Comparison of ENCODE assay signal across 1 cellular context in genomic region chr16:24778676-24779075, GRCh38.
TF ChIP-seq lines count a peak whose summit lies in the region.

No MANE protein-coding gene starts in this region.

TF ChIP-seq in GM23338, 12 proteins besides CTCF, POLR2A, EP300 and RAD21:
- TF ChIP-seq ZNF331 (CRISPR knock-in tag; IDR thresholded peaks at IDR 0.05; ENCODE audit: low read depth) (no peak), ZNF114 (CRISPR knock-in tag; IDR thresholded peaks at IDR 0.05) (no peak), JUNB (IDR thresholded peaks at IDR 0.05; ENCODE audit: unreplicated experiment) (no peak), POLR2AphosphoS5 (IDR thresholded peaks at IDR 0.05; ENCODE audit: low read depth) (no peak), ETS1 (IDR thresholded peaks at IDR 0.05) (no peak), EZH2 (IDR thresholded peaks at IDR 0.05; ENCODE audit: low read depth, unreplicated experiment) (no peak), REST (IDR thresholded peaks at IDR 0.05; ENCODE audit: unreplicated experiment) (no peak), EZH2phosphoT487 (IDR thresholded peaks at IDR 0.05; ENCODE audit: unreplicated experiment) (no peak), NANOG (IDR thresholded peaks at IDR 0.05; ENCODE audit: borderline replicate concordance) (no peak), ZNF462 (CRISPR knock-in tag; IDR thresholded peaks at IDR 0.05) (no peak), CREB1 (CRISPR knock-in tag; IDR thresholded peaks at IDR 0.05; ENCODE audit: low read depth) (no peak), STAT1 (IDR thresholded peaks at IDR 0.05; ENCODE audit: unreplicated experiment) (no peak)
TF ChIP-seq in GM23338: peak in this region for 0.
